In the genomic region with DNA sequence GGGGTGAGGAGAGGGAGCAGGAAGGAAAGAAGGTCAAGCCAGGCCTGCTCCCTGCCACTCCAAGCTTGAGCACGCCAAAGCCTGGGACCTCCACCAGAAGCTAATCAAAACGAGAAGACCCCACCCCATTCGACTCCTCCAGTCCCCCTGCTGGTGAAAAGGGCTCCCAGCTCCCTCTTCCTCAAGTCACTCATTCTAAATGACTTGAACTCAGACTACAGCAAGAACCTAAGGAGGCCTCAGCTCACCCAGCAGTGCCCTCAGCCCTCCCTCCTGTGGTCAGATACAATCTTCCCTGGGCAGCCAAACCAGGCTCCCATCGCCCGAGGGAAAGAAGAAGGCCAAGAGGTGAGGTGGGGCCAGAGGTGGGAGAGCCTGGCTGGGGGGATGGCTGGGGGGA, we compare ENCODE assay signal across 1 cellular context.
TF ChIP-seq lines count a peak whose summit lies in the region.

No MANE protein-coding gene starts in this region.

TF ChIP-seq in K562, 482 proteins besides CTCF, POLR2A, EP300 and RAD21:
- peak; percentile 36; the same call in 1 of the 2 replicates for TF ChIP-seq ZBTB7A (IDR thresholded peaks at IDR 0.05; ENCODE audit: borderline replicate concordance, control insufficient read depth, low read depth, low read length)
- TF ChIP-seq VEZF1 (CRISPR knock-in tag; IDR thresholded peaks at IDR 0.05), result peak; percentile 50; the same call in 1 of the 2 replicates
- no peak for TF ChIP-seq XRCC4 (IDR thresholded peaks at IDR 0.05; ENCODE audit: extremely low read depth, insufficient read depth, insufficient read length)
